Comparison of ENCODE assay signal across 1 cellular context in genomic region chr1:74732960-74733615, GRCh38.
A peak's percentile ranks its signal among the peaks of the same experiment; 100 is the strongest.
TF ChIP-seq lines count a peak whose summit lies in the region.

Gene CRYZ, minus strand, starts transcription at chr1:74733050. Its CDS starts 8,229 bp downstream, at chr1:74724821.
Gene TYW3, plus strand, starts transcription at chr1:74733152. Its CDS starts 93 bp downstream, at chr1:74733245.

TF ChIP-seq in HepG2, 621 proteins besides CTCF, POLR2A, EP300 and RAD21 (continues in another document):
- TF ChIP-seq ZFP36L2 (CRISPR knock-in tag; IDR thresholded peaks at IDR 0.05) (no peak), BATF2 (CRISPR knock-in tag; IDR thresholded peaks at IDR 0.05) (no peak), MXD3 (CRISPR knock-in tag; IDR thresholded peaks at IDR 0.05) (peak; percentile 78), ZNF552 (CRISPR knock-in tag; IDR thresholded peaks at IDR 0.05; ENCODE audit: borderline replicate concordance) (no peak), ZNF556 (CRISPR knock-in tag; IDR thresholded peaks at IDR 0.05; ENCODE audit: borderline replicate concordance) (no peak), MED1 (CRISPR knock-in tag; IDR thresholded peaks at IDR 0.05) (peak; percentile 83), RERE (CRISPR knock-in tag; IDR thresholded peaks at IDR 0.05; ENCODE audit: low read depth) (no peak), THRA (CRISPR knock-in tag; IDR thresholded peaks at IDR 0.05; ENCODE audit: borderline replicate concordance) (peak; percentile 70), RFX1 (IDR thresholded peaks at IDR 0.05) (no peak), FOSL2 (CRISPR knock-in tag; IDR thresholded peaks at IDR 0.05) (peak; percentile 66), ZBTB25 (CRISPR knock-in tag; IDR thresholded peaks at IDR 0.05) (peak; percentile 92), ZNF530 (CRISPR knock-in tag; IDR thresholded peaks at IDR 0.05; ENCODE audit: low read depth) (no peak), ZNF367 (CRISPR knock-in tag; IDR thresholded peaks at IDR 0.05; ENCODE audit: borderline replicate concordance) (no peak), ZNF572 (CRISPR knock-in tag; IDR thresholded peaks at IDR 0.05) (no peak), CBFB (CRISPR knock-in tag; IDR thresholded peaks at IDR 0.05) (0 out of 2 replicates have a peak, but pooled peaks have one; percentile 63), ZMAT3 (CRISPR knock-in tag; conservative IDR thresholded peaks at IDR 0.05) (peak; percentile 63; the same call in 1 of the 2 replicates), ZNF563 (CRISPR knock-in tag; IDR thresholded peaks at IDR 0.05) (peak; percentile 85), SP2 (CRISPR knock-in tag; IDR thresholded peaks at IDR 0.05) (no peak), MTF2 (CRISPR knock-in tag; IDR thresholded peaks at IDR 0.05; ENCODE audit: borderline replicate concordance) (no peak), ATF7-NPFF (CRISPR knock-in tag; IDR thresholded peaks at IDR 0.05; ENCODE audit: low read depth) (no peak), ASH2L (IDR thresholded peaks at IDR 0.05; ENCODE audit: insufficient read length, low read depth, low read length) (peak; percentile 94), ZBED4 (CRISPR knock-in tag; IDR thresholded peaks at IDR 0.05; ENCODE audit: borderline replicate concordance) (0 out of 2 replicates have a peak, but pooled peaks have one; percentile 47), MTF1 (CRISPR knock-in tag; IDR thresholded peaks at IDR 0.05) (peak; percentile 90; the same call in 1 of the 2 replicates), TBX2 (CRISPR knock-in tag; IDR thresholded peaks at IDR 0.05; ENCODE audit: borderline replicate concordance) (peak; percentile 73), ZNF782 (CRISPR knock-in tag; IDR thresholded peaks at IDR 0.05; ENCODE audit: borderline replicate concordance) (no peak; the same call in 1 of the 2 replicates), THAP8 (CRISPR knock-in tag; IDR thresholded peaks at IDR 0.05; ENCODE audit: borderline replicate concordance) (no peak), PRDM15 (CRISPR knock-in tag; IDR thresholded peaks at IDR 0.05) (no peak; the same call in 1 of the 2 replicates), KLF13 (CRISPR knock-in tag; IDR thresholded peaks at IDR 0.05) (no peak), JUNB (CRISPR knock-in tag; IDR thresholded peaks at IDR 0.05; ENCODE audit: borderline replicate concordance) (0 out of 2 replicates have a peak, but pooled peaks have one; percentile 32), GTF3A (CRISPR knock-in tag; conservative IDR thresholded peaks at IDR 0.05) (no peak), GLI4 (CRISPR knock-in tag; IDR thresholded peaks at IDR 0.05; ENCODE audit: borderline replicate concordance) (no peak), HNRNPK (IDR thresholded peaks at IDR 0.05; ENCODE audit: low read depth, low read length, poor library complexity, severe bottlenecking) (no peak), ZFP62 (CRISPR knock-in tag; IDR thresholded peaks at IDR 0.05) (no peak), KDM2A (CRISPR knock-in tag; IDR thresholded peaks at IDR 0.05; ENCODE audit: borderline replicate concordance, low read depth) (peak; percentile 87), ARNTL (CRISPR knock-in tag; IDR thresholded peaks at IDR 0.05) (0 out of 2 replicates have a peak, but pooled peaks have one; percentile 16), ZNF12 (CRISPR knock-in tag; IDR thresholded peaks at IDR 0.05) (peak; percentile 23; the same call in 1 of the 2 replicates), MAFF (IDR thresholded peaks at IDR 0.05; ENCODE audit: low read depth, low read length) (no peak), HIVEP1 (CRISPR knock-in tag; IDR thresholded peaks at IDR 0.05) (peak; percentile 87), SRSF4 (IDR thresholded peaks at IDR 0.05; ENCODE audit: low read depth, low read length, poor library complexity, severe bottlenecking) (no peak), ZBTB20 (CRISPR knock-in tag; IDR thresholded peaks at IDR 0.05; ENCODE audit: borderline replicate concordance, low read depth) (0 out of 2 replicates have a peak, but pooled peaks have one; percentile 75), NFYC (CRISPR knock-in tag; IDR thresholded peaks at IDR 0.05) (0 out of 2 replicates have a peak, but pooled peaks have one; percentile 20), RXRA (CRISPR knock-in tag; IDR thresholded peaks at IDR 0.05) (peak; percentile 60; the same call in 1 of the 2 replicates), HOXD1 (CRISPR knock-in tag; IDR thresholded peaks at IDR 0.05) (0 out of 2 replicates have a peak, but pooled peaks have one; percentile 18), SATB2 (CRISPR knock-in tag; IDR thresholded peaks at IDR 0.05) (no peak), CENPX (CRISPR knock-in tag; IDR thresholded peaks at IDR 0.05) (no peak), ZBTB26 (CRISPR knock-in tag; IDR thresholded peaks at IDR 0.05; ENCODE audit: borderline replicate concordance) (no peak; the same call in 1 of the 2 replicates), ZFP1 (CRISPR knock-in tag; IDR thresholded peaks at IDR 0.05) (peak; percentile 39; the same call in 1 of the 2 replicates), ZNF234 (CRISPR knock-in tag; conservative IDR thresholded peaks at IDR 0.05) (no peak)
